Comparison of ENCODE assay signal across 18 cellular contexts in the genomic region with DNA sequence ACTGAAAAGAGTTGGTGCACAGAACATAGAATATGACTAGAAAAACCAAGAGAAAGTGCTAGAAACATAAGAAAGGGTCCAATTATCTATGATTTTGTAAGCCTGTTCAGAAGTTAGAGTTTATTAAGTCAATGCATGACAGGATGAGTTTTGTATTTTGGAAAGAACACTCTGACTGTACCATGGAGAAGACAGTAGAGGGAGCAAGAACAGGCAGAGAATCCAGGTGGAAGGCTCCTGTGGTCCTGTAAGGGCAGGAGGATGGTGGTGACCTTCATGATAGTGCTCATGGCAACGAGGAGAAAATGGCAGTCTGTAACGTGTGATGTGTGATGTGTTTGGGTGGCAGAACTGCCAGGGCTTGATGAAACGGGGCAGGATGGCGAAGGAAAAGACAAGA.
"Had no signal": no experiment of that assay in that cellular context is flagged by ENCODE, and none has a peak within 500 bp of the region (broad histone marks: within the 10 kb centered on the region; RNA-seq: fewer than 3 reads in every experiment).

No MANE protein-coding gene starts in this region.

- H3K27ac ChIP-seq: brain microvascular endothelial cell, coronary artery, esophagus muscularis mucosa, tibial artery had no signal

- H3K9me3 ChIP-seq: esophagus muscularis mucosa, tibial artery had no signal

- H3K27me3 ChIP-seq: brain microvascular endothelial cell, esophagus muscularis mucosa, tibial artery had no signal

- FAIRE-seq: urothelium cell line had no signal

- H3K4me3 ChIP-seq: coronary artery, esophagus muscularis mucosa, lung, tibial artery had no signal

- H3K4me1 ChIP-seq: tibial artery had no signal

- DNase-seq: activated CD4-positive, alpha-beta T cell treated with anti-CD3 and anti-CD28 coated beads, Interleukin-2, amount 50 U/mL, for 1 hour; activated CD8-positive, alpha-beta memory T cell treated with anti-CD3 and anti-CD28 coated beads, Interleukin-2, amount 50 U/mL, for 4 hours; activated effector memory CD4-positive, alpha-beta T cell treated with Interleukin-2 at 50 U/mL for 16 hours; activated naive CD4-positive, alpha-beta T cell treated with anti-CD3 and anti-CD28 coated beads, Interleukin-2, amount 10 ng/mL, durations not matched to agents 7 days and 5 days; activated T-cell treated with anti-CD3 and anti-CD28 coated beads, Interleukin-2, amount 50 U/mL, for 48 hours; aorta; brain microvascular endothelial cell; nephron progenitor cell; occipital lobe; retina; stimulated activated naive CD4-positive, alpha-beta T cell treated with Interleukin-2 at 50 U/mL for 16 hours; substantia nigra; T1000; tibial artery had no signal

- H3K36me3 ChIP-seq: brain microvascular endothelial cell, esophagus muscularis mucosa, tibial artery had no signal
